In the genomic region with DNA sequence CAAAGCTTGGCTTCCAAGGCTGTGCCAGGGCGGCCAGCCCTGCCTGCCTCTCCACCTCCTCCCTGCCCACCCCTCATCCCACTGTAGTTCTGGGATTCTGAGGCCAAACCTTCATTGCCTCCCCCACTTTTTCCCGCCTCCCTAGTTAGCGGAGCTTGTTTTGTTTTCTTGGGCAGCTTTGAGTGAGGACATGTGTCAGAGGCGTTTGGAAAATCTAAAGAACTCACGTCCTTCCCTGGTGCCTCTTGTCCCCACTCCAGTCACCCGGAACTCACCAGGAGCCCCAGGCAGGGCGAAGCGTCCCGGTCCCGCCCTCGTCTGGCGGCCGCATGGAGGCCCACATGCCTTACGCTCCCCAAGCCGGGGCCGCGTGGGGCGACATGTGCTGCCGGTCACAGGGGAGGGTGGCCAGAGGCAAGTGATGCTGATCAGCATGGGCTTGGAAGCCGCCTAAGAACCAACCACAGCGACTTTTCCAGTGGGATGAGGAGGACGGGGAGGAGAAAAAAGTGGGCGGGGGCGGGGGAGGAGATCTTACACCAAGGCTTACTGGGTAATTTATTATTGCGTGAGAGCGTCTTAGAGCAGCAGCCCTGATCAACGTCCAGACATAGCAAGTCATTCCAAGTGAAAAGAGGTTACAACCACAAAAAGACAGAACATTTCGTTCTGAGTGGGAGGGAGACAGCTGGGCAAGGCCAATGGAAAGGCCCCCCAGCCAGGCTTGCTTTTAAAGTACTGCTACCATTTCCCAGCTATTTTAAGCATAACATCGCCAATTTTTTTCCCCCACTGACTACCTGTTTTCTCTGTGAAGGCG, we compare ENCODE assay signal across 8 cellular contexts. TPM values are rescaled to one million over a fixed set of nuclear protein-coding genes. Genes with fewer than 3 reads are reported as not detected.
DNase-seq lines count a peak whose midpoint lies in the region; ATAC-seq and TF ChIP-seq lines count a peak whose summit lies in the region.

No MANE protein-coding gene starts in this region.

- TF ChIP-seq CTCF in dorsolateral prefrontal cortex (IDR thresholded peaks at IDR 0.05 in 54 of 56, conservative IDR thresholded peaks at IDR 0.05 in 2 of 56; ENCODE audit: low read depth in 1 of 56, partially characterized antibody in 56 of 56), result no peak

- intact Hi-C loops in dorsolateral prefrontal cortex (cut with DNase I), result loop anchor here in 1 of 2 donors (5.0 kb wide), 1 partner anchor 36 kb away; no protein-coding TSS in a partner anchor

- no peaks in the 10 kb centered on the region for H3K79me1 ChIP-seq in mesendoderm (ENCODE audit: low read length)

- no peak overlapping the region for H4K5ac ChIP-seq in mesendoderm (ENCODE audit: low read length)

- H3K9ac ChIP-seq in mesendoderm (ENCODE audit: low read length), result peak overlapping the region; percentile 40

- H3K23ac ChIP-seq in mesendoderm (ENCODE audit: low read length), result no peak overlapping the region

- H3K18ac ChIP-seq in mesendoderm (ENCODE audit: low read length), result no peak overlapping the region

- H4K8ac ChIP-seq in mesendoderm (ENCODE audit: low read depth, low read length), result no peak overlapping the region

- no CpG with 5 or more reads among the region's 30 CpGs for WGBS in mesendoderm (ENCODE audit: extremely low coverage, insufficient coverage, low lambda C conversion rate)

- peak overlapping the region; percentile 15 for H3K4me2 ChIP-seq in mesendoderm (ENCODE audit: low read length)

- H2BK15ac ChIP-seq in mesendoderm (replicated peaks; ENCODE audit: low read depth), result no peak overlapping the region

- H3K27ac ChIP-seq in dorsolateral prefrontal cortex (peak overlapping the region in 45 of 59 donors; percentile 4 to 87 (median 62)), mesendoderm (ENCODE audit: low read depth, low read length) (no peak overlapping the region)

- peak overlapping the region in 52 of 59 donors; percentile 9 to 61 (median 40) for H3K4me3 ChIP-seq in dorsolateral prefrontal cortex
- no peak overlapping the region for H3K4me3 ChIP-seq in mesendoderm (ENCODE audit: low read length)

- DNase-seq in AG08395 (ENCODE audit: low spot score) (peak; percentile 65), NCI-H226 (peak; percentile 68), dorsolateral prefrontal cortex (peak in 8 of 10 donors; percentile 26 to 65 (median 46)), mesendoderm (peak; percentile 59)
- peak; percentile 43 for DNase-seq in activated CD4-positive, alpha-beta T cell treated with anti-CD3 and anti-CD28 coated beads, Interleukin-2, amount 50 U/mL, for 24 hours (ENCODE audit: low read depth in 1 of 2, low spot score in 1 of 2)
- DNase-seq in stimulated activated naive CD4-positive, alpha-beta T cell (lab: John Stamatoyannopoulos, UW), result peak; percentile 12 to 56 (median 31)

- ATAC-seq in GM19395 (IDR thresholded peaks at IDR 0.05; ENCODE audit: unreplicated experiment) (peak; percentile 30), HG02970 (IDR thresholded peaks at IDR 0.05; ENCODE audit: low FRiP score, unreplicated experiment) (no peak)

- no peaks in the 10 kb centered on the region for H3K79me2 ChIP-seq in mesendoderm (ENCODE audit: control insufficient read depth, insufficient read depth, low read length)

- H3K27me3 ChIP-seq in dorsolateral prefrontal cortex (peaks cover 0 to 85% (median 21%) of the 10 kb centered on the region in 45 donors), mesendoderm (ENCODE audit: insufficient read depth, low read length, poor library complexity) (no peaks in the 10 kb centered on the region)

- peaks cover 1% of the 10 kb centered on the region for H3K4me1 ChIP-seq in mesendoderm (ENCODE audit: control insufficient read depth, low read depth, low read length)

- H3K36me3 ChIP-seq in mesendoderm (ENCODE audit: control insufficient read depth, insufficient read depth, low read length), result no peaks in the 10 kb centered on the region

- H2BK5ac ChIP-seq in mesendoderm (ENCODE audit: low read length), result no peak overlapping the region

- H2AK5ac ChIP-seq in mesendoderm (ENCODE audit: low read length), result no peak overlapping the region

- no peak overlapping the region for H3K4ac ChIP-seq in mesendoderm (ENCODE audit: low read depth, low read length)

- H3K56ac ChIP-seq in mesendoderm (ENCODE audit: low read length), result peak overlapping the region; percentile 64

- H2BK120ac ChIP-seq in mesendoderm (ENCODE audit: low read depth, low read length), result no peak overlapping the region

RNA-seq across cellular contexts. Expression of a gene that starts 48.5 kb away (rescaled TPM):
- total RNA-seq in dorsolateral prefrontal cortex, result 10 to 100 TPM; 23.4 to 69.9 (median 44.7) TPM
- polyA plus RNA-seq in mesendoderm (2013, experiment 1 of 2), result 80.3 TPM
- polyA plus RNA-seq in mesendoderm (2013, experiment 2 of 2), result 78.3 TPM
